ENCODE assay signal across 24 cellular contexts in the genomic region with DNA sequence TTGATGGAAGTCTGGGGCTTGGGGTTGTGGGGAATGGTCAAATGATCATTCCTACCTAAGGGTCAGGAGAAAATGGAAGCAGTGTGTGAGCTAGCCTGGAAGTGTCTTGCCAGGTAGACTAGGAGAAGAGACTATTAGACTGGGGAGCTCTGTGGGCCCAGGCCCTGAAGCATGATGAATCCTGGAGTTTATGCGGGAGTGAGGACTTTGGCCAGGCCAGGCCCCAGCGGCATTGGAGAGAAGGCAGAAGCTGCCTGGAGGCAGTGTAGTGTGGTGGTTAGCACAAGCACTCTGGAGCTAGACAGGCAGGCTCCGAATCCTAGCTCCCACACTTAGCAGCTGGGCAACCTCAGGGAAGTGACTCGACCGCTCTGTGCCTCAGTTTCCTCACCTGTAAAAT. TPM values are rescaled to one million over a fixed set of nuclear protein-coding genes. Genes with fewer than 3 reads are reported as not detected.
DNase-seq lines count a peak whose midpoint lies in the region; FAIRE-seq and TF ChIP-seq lines count a peak whose summit lies in the region.
"Had no signal": no experiment of that assay in that cellular context is flagged by ENCODE, and none has a peak within 500 bp of the region (broad histone marks: within the 10 kb centered on the region; RNA-seq: fewer than 3 reads in every experiment).

No MANE protein-coding gene starts in this region.

- WGBS in small intestine, 3 donors, result 53 to 86% (median 69%) methylated on average over 5 of the region's 5 CpGs

- H3K79me2 ChIP-seq in fibroblast of lung (ENCODE audit: control insufficient read depth, insufficient read depth, low read length), result peaks cover 93% of the 10 kb centered on the region

- no peak overlapping the region for H2AFZ ChIP-seq in fibroblast of lung (ENCODE audit: low read length)

- no peak overlapping the region for H3K27ac Mint-ChIP-seq in immature natural killer cell
- H3K27ac Mint-ChIP-seq: CD4-positive, CD25-positive, alpha-beta regulatory T cell had no signal

- peak overlapping the region; percentile 73 to 100 (median 96) for H3K4me2 ChIP-seq in BLaER1 treated with 17β-estradiol and CSF1 and Interleukin-3, amounts not matched to agents 10 nM and 100 nM
- H3K4me2 ChIP-seq in fibroblast of lung (ENCODE audit: extremely low read depth, insufficient read depth, low read length), result no peak overlapping the region

- peaks cover 0 to 4% (median 2%) of the 10 kb centered on the region in 3 donors for H3K27me3 Mint-ChIP-seq in immature natural killer cell (ENCODE audit: low read depth in 3 of 3)
- H3K27me3 Mint-ChIP-seq: CD4-positive, CD25-positive, alpha-beta regulatory T cell; central memory CD8-positive, alpha-beta T cell had no signal

- no peak overlapping the region for H3K4me3 Mint-ChIP-seq in immature natural killer cell
- H3K4me3 Mint-ChIP-seq: activated T-cell treated with anti-CD3 and anti-CD28 coated beads, Interleukin-2, amount 50 U/mL, for 4 hours; central memory CD8-positive, alpha-beta T cell had no signal

- H4K20me1 ChIP-seq in BLaER1 treated with 17β-estradiol and CSF1 and Interleukin-3, amounts not matched to agents 10 nM and 100 nM, result peaks cover 92 to 100% (median 99%) of the 10 kb centered on the region in 11 experiments
- no peaks in the 10 kb centered on the region for H4K20me1 ChIP-seq in fibroblast of lung (ENCODE audit: control insufficient read depth, extremely low read depth, insufficient read depth, low read length)

- H3K9ac ChIP-seq in BLaER1 treated with 17β-estradiol and CSF1 and Interleukin-3, amounts not matched to agents 10 nM and 100 nM, result peak overlapping the region in 2 of 11 experiments; percentile 15 to 20; a peak in 1 of 22 replicates
- H3K9ac ChIP-seq in fibroblast of lung (ENCODE audit: insufficient read depth, low read length), result no peak overlapping the region

- no peaks in the 10 kb centered on the region for H3K9me3 Mint-ChIP-seq in immature natural killer cell
- H3K9me3 Mint-ChIP-seq: activated T-cell treated with anti-CD3 and anti-CD28 coated beads, Interleukin-2, amount 50 U/mL, for 4 hours; central memory CD8-positive, alpha-beta T cell had no signal

- DNase-seq in fibroblast of lung (ENCODE audit: low read depth in 2 of 2) (no peak), small intestine (peak; percentile 53), Ammon's horn (ENCODE audit: low spot score) (no peak), NCI-H226 (no peak), immature natural killer cell (no peak)
- no peak for DNase-seq in stimulated activated CD4-positive, alpha-beta T cell treated with anti-CD3 and anti-CD28 coated beads, Interleukin-4, amount 100 ng/mL, for 1 hour
- DNase-seq: activated naive CD4-positive, alpha-beta T cell treated with Interleukin-2 at 50 U/mL for 16 hours; activated T-cell treated with anti-CD3 and anti-CD28 coated beads, Interleukin-2, amount 50 U/mL, for 4 hours; amygdala; CD4-positive, CD25-positive, alpha-beta regulatory T cell; hypothalamus; KG1; NCI-H187; NCI-H2227 treated with DMSO at 0.1 percent for 48 hours; NCI-H774; nucleus accumbens; retina; SIG-M5 had no signal

- no peak for TF ChIP-seq CTCF in fibroblast of lung (conservative IDR thresholded peaks at IDR 0.05 in 1 of 2, IDR thresholded peaks at IDR 0.05 in 1 of 2; ENCODE audit: low read depth in 1 of 2, low read length in 2 of 2)

- H3K4me3 ChIP-seq in BLaER1 treated with 17β-estradiol and CSF1 and Interleukin-3, amounts not matched to agents 10 nM and 100 nM, result no peak overlapping the region
- H3K4me3 ChIP-seq in fibroblast of lung (replicated peaks in 1 of 4; ENCODE audit: control extremely low read depth in 1 of 4, insufficient read depth in 1 of 4, low read depth in 3 of 4, low read length in 4 of 4) (no peak overlapping the region), small intestine (ENCODE audit: low read depth in 1 of 2, low read length in 2 of 2) (no peak overlapping the region)
- H3K4me3 ChIP-seq: lung had no signal

- H3K27me3 ChIP-seq in BLaER1 treated with 17β-estradiol and CSF1 and Interleukin-3, amounts not matched to agents 10 nM and 100 nM, result no peaks in the 10 kb centered on the region
- no peaks in the 10 kb centered on the region for H3K27me3 ChIP-seq in fibroblast of lung (ENCODE audit: control insufficient read depth, insufficient read depth, low read length)
- H3K27me3 ChIP-seq in small intestine (ENCODE audit: control insufficient read depth in 2 of 2, insufficient read depth in 2 of 2, low read length in 2 of 2), result no peaks in the 10 kb centered on the region

- H3K4me1 Mint-ChIP-seq in immature natural killer cell, result peaks cover 47 to 55% of the 10 kb centered on the region in 2 donors

- H3K4me1 ChIP-seq in BLaER1 treated with 17β-estradiol and CSF1 and Interleukin-3, amounts not matched to agents 10 nM and 100 nM, result peaks cover 100% of the 10 kb centered on the region in 10 experiments
- H3K4me1 ChIP-seq in fibroblast of lung (ENCODE audit: control insufficient read depth, extremely low read depth, insufficient read depth, low read length) (peaks cover 53% of the 10 kb centered on the region), small intestine (ENCODE audit: control insufficient read depth in 2 of 2, insufficient read depth in 1 of 2, low read depth in 1 of 2, low read length in 1 of 2) (peaks cover 7 to 24% of the 10 kb centered on the region in 2 donors)

- peak overlapping the region in 3 of 11 experiments; percentile 18 to 52 (median 37); a peak in 5 of 22 replicates for H3K27ac ChIP-seq in BLaER1 treated with 17β-estradiol and CSF1 and Interleukin-3, amounts not matched to agents 10 nM and 100 nM
- H3K27ac ChIP-seq in KOPT-K1 (ENCODE audit: low read depth, low read length, poor library complexity, severe bottlenecking), result peak overlapping the region; percentile 18
- peak overlapping the region; percentile 1 for H3K27ac ChIP-seq in fibroblast of lung (ENCODE audit: insufficient read depth, low read length)
- no peak overlapping the region for H3K27ac ChIP-seq in small intestine (ENCODE audit: low read depth in 1 of 2, low read length in 1 of 2)

- FAIRE-seq in small intestine (lab: Jason Lieb, UNC), result no peak
- FAIRE-seq: G401.6, TTC549 had no signal

- H3K36me3 ChIP-seq in BLaER1 treated with 17β-estradiol and CSF1 and Interleukin-3, amounts not matched to agents 10 nM and 100 nM, result peaks cover 0 to 28% (median 2%) of the 10 kb centered on the region in 11 experiments; a peak in 8 of 22 replicates
- H3K36me3 ChIP-seq in KOPT-K1 (ENCODE audit: insufficient read depth, low read length) (no peaks in the 10 kb centered on the region), fibroblast of lung (ENCODE audit: control insufficient read depth, insufficient read depth, low read length) (peaks cover 1% of the 10 kb centered on the region), small intestine (ENCODE audit: control insufficient read depth in 2 of 2, insufficient read depth in 2 of 2, low read length in 2 of 2) (no peaks in the 10 kb centered on the region)

- H3K36me3 Mint-ChIP-seq in immature natural killer cell, result no peaks in the 10 kb centered on the region
- H3K36me3 Mint-ChIP-seq: CD4-positive, CD25-positive, alpha-beta regulatory T cell had no signal

- H3K9me3 ChIP-seq in BLaER1 treated with 17β-estradiol and CSF1 and Interleukin-3, amounts not matched to agents 10 nM and 100 nM (replicated peaks in 1 of 11), result no peaks in the 10 kb centered on the region
- no peaks in the 10 kb centered on the region for H3K9me3 ChIP-seq in KOPT-K1 (ENCODE audit: insufficient read depth, low read length, poor library complexity, severe bottlenecking)
- H3K9me3 ChIP-seq in fibroblast of lung (ENCODE audit: control insufficient read depth, insufficient read depth, low read depth, low read length), result no peaks in the 10 kb centered on the region
- no peaks in the 10 kb centered on the region for H3K9me3 ChIP-seq in small intestine (ENCODE audit: control insufficient read depth, low read depth)

RNA-seq across cellular contexts. Expression of gene ZMIZ1, which starts 29.3 kb away (rescaled TPM):
- 20.0 and 30.6 TPM in 2 replicates for total RNA-seq in fibroblast of lung
- polyA plus RNA-seq in fibroblast of lung (6.3 and 18.1 TPM in 2 replicates), small intestine (10 to 100 TPM; 15.1 to 23.0 (median 16.8) TPM), immature natural killer cell (1 to 10 TPM; 1.2 to 9.5 (median 1.8) TPM)
- 23.2 and 46.8 TPM in 2 replicates for polyA plus RNA-seq in fibroblast of lung (2012)
- polyA minus RNA-seq in fibroblast of lung (ENCODE audit: low replicate concordance), result 130 and 178 TPM in 2 replicates

Comparison
In these comparisons a context has a peak if more than half of its experiments do, and no peak if none do; other contexts are left out.
1. H3K27ac ChIP-seq: peak in KOPT-K1 (single experiment) and fibroblast of lung (single experiment); none in small intestine (0 of 2).